2 cellular contexts compared by ENCODE assay signal in genomic region chr11:124919836-124920755, GRCh38.
TF ChIP-seq lines count a peak whose summit lies in the region.

No MANE protein-coding gene starts in this region.

TF ChIP-seq in SK-N-SH, 30 proteins besides CTCF, POLR2A, EP300 and RAD21:
- TF ChIP-seq CHD2 (IDR thresholded peaks at IDR 0.05; ENCODE audit: low read length, partially characterized antibody): no peak
- no peak for TF ChIP-seq GABPA (IDR thresholded peaks at IDR 0.05; ENCODE audit: low read depth)
- no peak for TF ChIP-seq JUND (IDR thresholded peaks at IDR 0.05)
- TF ChIP-seq REST (IDR thresholded peaks at IDR 0.05; ENCODE audit: low read depth, low read length): no peak
- no peak for TF ChIP-seq SMC3 (IDR thresholded peaks at IDR 0.05; ENCODE audit: low read depth, low read length)
- no peak for TF ChIP-seq USF2 (IDR thresholded peaks at IDR 0.05; ENCODE audit: borderline replicate concordance, low read depth, low read length)
- TF ChIP-seq GATA2 (CRISPR knock-in tag; IDR thresholded peaks at IDR 0.05): no peak

TF ChIP-seq in SK-N-SH treated with all-trans-retinoic acid at 6 μM for 48 hours, 23 proteins besides CTCF, POLR2A, EP300 and RAD21:
- TF ChIP-seq POU6F1 (CRISPR knock-in tag; IDR thresholded peaks at IDR 0.05; ENCODE audit: borderline replicate concordance, low read depth) (no peak), PATZ1 (CRISPR knock-in tag; IDR thresholded peaks at IDR 0.05; ENCODE audit: borderline replicate concordance) (no peak), SNAI2 (CRISPR knock-in tag; IDR thresholded peaks at IDR 0.05) (no peak), ZFP3 (CRISPR knock-in tag; IDR thresholded peaks at IDR 0.05) (no peak), CSRNP3 (CRISPR knock-in tag; IDR thresholded peaks at IDR 0.05) (no peak), ZC3H10 (CRISPR knock-in tag; IDR thresholded peaks at IDR 0.05) (no peak), ISL1 (CRISPR knock-in tag; IDR thresholded peaks at IDR 0.05) (no peak), OSR1 (CRISPR knock-in tag; IDR thresholded peaks at IDR 0.05) (no peak)
